1 cellular context compared by ENCODE assay signal in genomic region chr22:50206599-50206998, GRCh38.
TF ChIP-seq lines count a peak whose summit lies in the region.

No MANE protein-coding gene starts in this region.

TF ChIP-seq in HCT116, 20 proteins besides CTCF, POLR2A, EP300 and RAD21 (continued from another document):
- no peak for TF ChIP-seq ELF1 (IDR thresholded peaks at IDR 0.05; ENCODE audit: borderline replicate concordance, low read depth)
- no peak for TF ChIP-seq SP1 (IDR thresholded peaks at IDR 0.05; ENCODE audit: low read depth)
- no peak for TF ChIP-seq ATF3 (IDR thresholded peaks at IDR 0.05)
- no peak for TF ChIP-seq MAX (IDR thresholded peaks at IDR 0.05)
- no peak for TF ChIP-seq TCF7L2 (IDR thresholded peaks at IDR 0.05; ENCODE audit: borderline replicate concordance, extremely low read depth, insufficient read depth, insufficient read length)
